ENCODE assay signal across 19 cellular contexts in genomic region chr1:209238356-209238755, GRCh38.
DNase-seq lines count a peak whose midpoint lies in the region; ATAC-seq, FAIRE-seq and TF ChIP-seq lines count a peak whose summit lies in the region.
"Had no signal": no experiment of that assay in that cellular context is flagged by ENCODE, and none has a peak within 500 bp of the region (broad histone marks: within the 10 kb centered on the region; RNA-seq: fewer than 3 reads in every experiment).

No MANE protein-coding gene starts in this region.

- H3K27ac ChIP-seq in mammary epithelial cell (ENCODE audit: insufficient read depth, low read depth, low read length) = no peak overlapping the region
- peak overlapping the region; percentile 14 for H3K27ac ChIP-seq in epithelial cell of prostate
- H3K27ac ChIP-seq: 22Rv1, BLaER1, HL-60 had no signal

- WGBS in mammary epithelial cell (ENCODE audit: low coverage, missing lambda C conversion rate) = 87% methylated on average over 1 of the region's 1 CpG

- H3K36me3 ChIP-seq in mammary epithelial cell (ENCODE audit: insufficient read depth, low read length) (no peaks in the 10 kb centered on the region), bronchial epithelial cell (ENCODE audit: control insufficient read depth, insufficient read depth, low read length) (no peaks in the 10 kb centered on the region)
- H3K36me3 ChIP-seq: BLaER1 had no signal

- peak; percentile 33 for DNase-seq in mammary epithelial cell
- DNase-seq in MCF 10A (ENCODE audit: unreplicated experiment) = no peak
- DNase-seq in bronchial epithelial cell (ENCODE audit: low read depth) = peak; percentile 76
- DNase-seq in epithelial cell of prostate (ENCODE audit: low read depth, low spot score) = no peak
- DNase-seq in activated naive CD4-positive, alpha-beta T cell treated with anti-CD3 and anti-CD28 coated beads, Interleukin-2, amount 50 U/mL, for 72 hours (ENCODE audit: low spot score in 2 of 2) = no peak
- DNase-seq in GM13976 (ENCODE audit: low spot score) = no peak
- DNase-seq in cerebellum (ENCODE audit: low spot score) = no peak
- DNase-seq: CD4-positive, alpha-beta memory T cell; DMS153; DMS79; GF-D8; H9 had no signal

- intact Hi-C loops in mammary epithelial cell (cut with micrococcal nuclease) = no loop called here
- intact Hi-C loops in MCF 10A (cut with micrococcal nuclease) = no loop called here

- TF ChIP-seq CTCF in mammary epithelial cell (conservative IDR thresholded peaks at IDR 0.05 in 1 of 2, IDR thresholded peaks at IDR 0.05 in 1 of 2; ENCODE audit: extremely low read depth in 1 of 2, insufficient read depth in 1 of 2, low read depth in 1 of 2, low read length in 2 of 2) (no peak), MCF 10A (IDR thresholded peaks at IDR 0.05; ENCODE audit: unreplicated experiment) (no peak), bronchial epithelial cell (IDR thresholded peaks at IDR 0.05; ENCODE audit: insufficient read depth, low read length, severe bottlenecking) (no peak), GM13976 (IDR thresholded peaks at IDR 0.05; ENCODE audit: borderline replicate concordance, control extremely low read depth, extremely low read depth, insufficient read depth, missing control alignments) (no peak)

- H3K9me3 ChIP-seq in mammary epithelial cell (replicated peaks; ENCODE audit: insufficient read depth, low read length) = peaks cover 8% of the 10 kb centered on the region
- H3K9me3 ChIP-seq: BLaER1 had no signal

- H3K4me1 ChIP-seq in mammary epithelial cell (ENCODE audit: insufficient read depth, low read length) = no peaks in the 10 kb centered on the region
- H3K4me1 ChIP-seq: BLaER1 had no signal

- no peak overlapping the region for H3K4me2 ChIP-seq in mammary epithelial cell (ENCODE audit: insufficient read depth, low read depth, low read length)
- H3K4me2 ChIP-seq: BLaER1 had no signal

- H3K27me3 Mint-ChIP-seq in MCF 10A (ENCODE audit: insufficient read depth, unreplicated experiment) = peaks cover 10% of the 10 kb centered on the region

- H3K9ac ChIP-seq in mammary epithelial cell (ENCODE audit: insufficient read depth, low read length) = no peak overlapping the region
- H3K9ac ChIP-seq: BLaER1 had no signal

- H3K27ac Mint-ChIP-seq in MCF 10A (ENCODE audit: low read depth, unreplicated experiment) = no peak overlapping the region
- no peak overlapping the region for H3K27ac Mint-ChIP-seq in activated naive CD4-positive, alpha-beta T cell treated with anti-CD3 and anti-CD28 coated beads, Interleukin-2, amount 50 U/mL, for 72 hours
- H3K27ac Mint-ChIP-seq: CD14-positive monocyte; CD4-positive, alpha-beta memory T cell; H9; IgD-negative memory B cell had no signal

- CTCF ChIA-PET in mammary epithelial cell (lab: Charles Lee; ENCODE audit: low non-redundant PET) (no interaction called here), MCF 10A (lab: Yijun Ruan, JAX) (interaction anchor here (0.6 to 8.0 kb wide), 8 partner anchors 10 to 418 kb away, joined by 3 to 75 read pairs (median 4); no protein-coding TSS in a partner anchor)

- H2AFZ ChIP-seq in mammary epithelial cell (ENCODE audit: low read depth, low read length) = peak overlapping the region; percentile 18

- dilution Hi-C loops in mammary epithelial cell (cut with HindIII; ENCODE audit: low sequenced_read_pairs) = no loop called here

- H3K36me3 Mint-ChIP-seq in MCF 10A (ENCODE audit: insufficient read depth, unreplicated experiment) = no peaks in the 10 kb centered on the region
- no peaks in the 10 kb centered on the region for H3K36me3 Mint-ChIP-seq in activated naive CD4-positive, alpha-beta T cell treated with anti-CD3 and anti-CD28 coated beads, Interleukin-2, amount 50 U/mL, for 72 hours
- H3K36me3 Mint-ChIP-seq: CD14-positive monocyte; CD4-positive, alpha-beta memory T cell had no signal

- H4K20me1 ChIP-seq in mammary epithelial cell (ENCODE audit: insufficient read depth, low read length) = no peaks in the 10 kb centered on the region
- H4K20me1 ChIP-seq: BLaER1 had no signal

- no peak for FAIRE-seq in bronchial epithelial cell (lab: Jason Lieb, UNC)
- FAIRE-seq: H1, HepG2 had no signal

- H3K27me3 ChIP-seq in mammary epithelial cell (ENCODE audit: insufficient read depth, low read length) (no peaks in the 10 kb centered on the region), bronchial epithelial cell (ENCODE audit: control insufficient read depth, insufficient read depth, low read length) (no peaks in the 10 kb centered on the region)
- H3K27me3 ChIP-seq: BLaER1 had no signal

- in situ Hi-C loops in mammary epithelial cell (cut with MboI; ENCODE audit: low sequenced_read_pairs in 2 of 2) (no loop called here), GM13976 (cut with MboI; ENCODE audit: low sequenced_read_pairs, unreplicated experiment) (no loop called here)

- no peak overlapping the region for H3K4me3 Mint-ChIP-seq in MCF 10A (ENCODE audit: unreplicated experiment)
- H3K4me3 Mint-ChIP-seq: CD14-positive monocyte; CD4-positive, alpha-beta memory T cell; H9; IgD-negative memory B cell had no signal

- H3K4me3 ChIP-seq in mammary epithelial cell (replicated peaks in 1 of 3; ENCODE audit: insufficient read depth in 1 of 3, low read depth in 2 of 3, low read length in 3 of 3) (no peak overlapping the region), bronchial epithelial cell (ENCODE audit: low read depth, low read length) (no peak overlapping the region)
- H3K4me3 ChIP-seq: BLaER1 had no signal

- H3K4me1 Mint-ChIP-seq in MCF 10A (ENCODE audit: insufficient read depth, unreplicated experiment) = no peaks in the 10 kb centered on the region
- H3K4me1 Mint-ChIP-seq: CD14-positive monocyte; CD4-positive, alpha-beta memory T cell; H9; IgD-negative memory B cell had no signal

- POLR2A ChIA-PET in MCF 10A (lab: Yijun Ruan, JAX) = interaction anchor here (0.7 to 1.3 kb wide), 2 partner anchors 9 to 984 kb away, joined by 3 to 5 read pairs; no protein-coding TSS in a partner anchor

- no peaks in the 10 kb centered on the region for H3K9me3 Mint-ChIP-seq in MCF 10A (ENCODE audit: unreplicated experiment)
- H3K9me3 Mint-ChIP-seq in activated naive CD4-positive, alpha-beta T cell treated with anti-CD3 and anti-CD28 coated beads, Interleukin-2, amount 50 U/mL, for 72 hours = no peaks in the 10 kb centered on the region
- H3K9me3 Mint-ChIP-seq: H9, IgD-negative memory B cell had no signal

- no TSS peak for BruUV-seq in mammary epithelial cell (replicated peaks; lab: Mats Ljungman, UMichigan)
- BruUV-seq in MCF 10A (replicated peaks; lab: Mats Ljungman, UMichigan) = no TSS peak

- H3K79me2 ChIP-seq in mammary epithelial cell (ENCODE audit: insufficient read depth, low read length) = no peaks in the 10 kb centered on the region

- no peak for ATAC-seq in activated naive CD4-positive, alpha-beta T cell treated with anti-CD3 and anti-CD28 coated beads, Interleukin-2, amount 50 U/mL, for 72 hours
- ATAC-seq: HepG2 had no signal

Comparison
In these comparisons a context has a peak if more than half of its experiments do, and no peak if none do; other contexts are left out.
1. DNase-seq: peak in mammary epithelial cell (single experiment) and bronchial epithelial cell (single experiment); none in MCF 10A (single experiment), epithelial cell of prostate (single experiment), activated naive CD4-positive, alpha-beta T cell treated with anti-CD3 and anti-CD28 coated beads, Interleukin-2, amount 50 U/mL, for 72 hours (0 of 2), GM13976 (single experiment) and cerebellum (single experiment).